ENCODE assay signal across 14 cellular contexts in the genomic region with DNA sequence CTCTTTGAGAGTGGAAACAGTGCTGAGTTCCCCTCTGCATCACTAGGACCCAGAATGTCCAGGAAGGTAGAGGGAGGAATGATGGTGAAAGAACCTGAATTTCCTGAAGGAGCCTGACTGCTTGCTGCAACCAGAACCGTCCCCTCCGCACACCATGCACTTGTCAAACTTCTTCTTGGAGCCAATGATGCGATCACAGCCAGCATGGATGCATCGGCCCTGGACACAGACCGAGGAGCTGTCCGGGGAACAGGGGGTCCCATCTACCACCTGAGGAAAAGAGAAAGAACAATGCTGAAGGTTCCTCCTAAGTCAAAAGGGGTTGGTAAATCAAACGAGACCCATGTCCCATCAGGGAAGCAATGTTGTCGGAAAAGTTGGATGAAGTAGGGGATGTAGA. TPM values are rescaled to one million over a fixed set of nuclear protein-coding genes. Genes with fewer than 3 reads are reported as not detected.
DNase-seq lines count a peak whose midpoint lies in the region; ATAC-seq and TF ChIP-seq lines count a peak whose summit lies in the region.
"Had no signal": no experiment of that assay in that cellular context is flagged by ENCODE, and none has a peak within 500 bp of the region (broad histone marks: within the 10 kb centered on the region; RNA-seq: fewer than 3 reads in every experiment).

No MANE protein-coding gene starts in this region.

- H3K4me1 Mint-ChIP-seq in activated CD8-positive, alpha-beta T cell treated with anti-CD3 and anti-CD28 coated beads, Interleukin-2, amount 10 ng/mL, durations not matched to agents 7 days and 5 days (ENCODE audit: low read depth) = peaks cover 58% of the 10 kb centered on the region
- peaks cover 31% of the 10 kb centered on the region for H3K4me1 Mint-ChIP-seq in activated CD8-positive, alpha-beta T cell treated with anti-CD3 and anti-CD28 coated beads for 36 hours (ENCODE audit: low read depth)
- peaks cover 58% of the 10 kb centered on the region for H3K4me1 Mint-ChIP-seq in stimulated activated memory B cell treated with anti-CD40 and anti-IgM and Interleukin-4, amounts not matched to agents 10 μg/mL and 1 μg/mL and 100 μg/mL, for 72 hours

- CTCF ChIA-PET in activated CD8-positive, alpha-beta T cell treated with anti-CD3 and anti-CD28 coated beads, Interleukin-2, amount 10 ng/mL, durations not matched to agents 7 days and 5 days (lab: Charles Lee) = interaction anchor here (0.7 to 5.2 kb wide), 25 partner anchors 11 to 216 kb away, joined by 3 to 72 read pairs (median 7); a partner anchor contains a TSS
- CTCF ChIA-PET in activated CD8-positive, alpha-beta T cell treated with anti-CD3 and anti-CD28 coated beads for 36 hours (lab: Charles Lee) = interaction anchor here (0.6 to 5.2 kb wide), 23 partner anchors 10 to 196 kb away, joined by 3 to 76 read pairs (median 5); a partner anchor contains a TSS

- TF ChIP-seq CTCF in activated CD8-positive, alpha-beta T cell treated with anti-CD3 and anti-CD28 coated beads for 36 hours (IDR thresholded peaks at IDR 0.05) = no peak
- TF ChIP-seq CTCF in foreskin keratinocyte (conservative IDR thresholded peaks at IDR 0.05) = no peak

- no peaks in the 10 kb centered on the region for H3K36me3 Mint-ChIP-seq in activated CD8-positive, alpha-beta T cell treated with anti-CD3 and anti-CD28 coated beads, Interleukin-2, amount 10 ng/mL, durations not matched to agents 7 days and 5 days (ENCODE audit: low read depth)
- H3K36me3 Mint-ChIP-seq in activated CD8-positive, alpha-beta T cell treated with anti-CD3 and anti-CD28 coated beads for 36 hours (ENCODE audit: low read depth) = no peaks in the 10 kb centered on the region
- no peaks in the 10 kb centered on the region for H3K36me3 Mint-ChIP-seq in stimulated activated memory B cell treated with anti-CD40 and anti-IgM and Interleukin-4, amounts not matched to agents 10 μg/mL and 1 μg/mL and 100 μg/mL, for 72 hours
- H3K36me3 Mint-ChIP-seq: memory B cell, type B pancreatic cell had no signal

- H3K27ac ChIP-seq in cingulate gyrus (ENCODE audit: low read depth, low read length) (peak overlapping the region; percentile 32), foreskin keratinocyte (no peak overlapping the region)

- H3K4me3 Mint-ChIP-seq in activated CD8-positive, alpha-beta T cell treated with anti-CD3 and anti-CD28 coated beads, Interleukin-2, amount 10 ng/mL, durations not matched to agents 7 days and 5 days = no peak overlapping the region
- no peak overlapping the region for H3K4me3 Mint-ChIP-seq in activated CD8-positive, alpha-beta T cell treated with anti-CD3 and anti-CD28 coated beads for 36 hours
- no peak overlapping the region for H3K4me3 Mint-ChIP-seq in stimulated activated memory B cell treated with anti-CD40 and anti-IgM and Interleukin-4, amounts not matched to agents 10 μg/mL and 1 μg/mL and 100 μg/mL, for 72 hours
- H3K4me3 Mint-ChIP-seq: activated T-cell treated with anti-CD3 and anti-CD28 coated beads, Interleukin-2, amount 50 U/mL, for 4 hours; memory B cell; type B pancreatic cell had no signal

- H3K4me1 ChIP-seq in foreskin keratinocyte = no peaks in the 10 kb centered on the region

- intact Hi-C loops in activated CD8-positive, alpha-beta T cell treated with anti-CD3 and anti-CD28 coated beads for 36 hours (cut with micrococcal nuclease) = loop anchor here (10.0 kb wide), 1 partner anchor 113 kb away; a partner anchor contains a TSS

- POLR2A ChIA-PET in activated CD8-positive, alpha-beta T cell treated with anti-CD3 and anti-CD28 coated beads, Interleukin-2, amount 10 ng/mL, durations not matched to agents 7 days and 5 days (lab: Charles Lee) = interaction anchor here (0.6 to 4.2 kb wide), 6 partner anchors 10 to 931 kb away, joined by 3 to 38 read pairs (median 9); a partner anchor contains a TSS
- POLR2A ChIA-PET in activated CD8-positive, alpha-beta T cell treated with anti-CD3 and anti-CD28 coated beads for 36 hours (lab: Charles Lee) = interaction anchor here (0.6 to 4.0 kb wide), 8 partner anchors 9 to 46 kb away, joined by 3 to 29 read pairs (median 5); a partner anchor contains a TSS

- ATAC-seq in activated CD8-positive, alpha-beta T cell treated with anti-CD3 and anti-CD28 coated beads, Interleukin-2, amount 10 ng/mL, durations not matched to agents 7 days and 5 days = no peak
- ATAC-seq in activated CD8-positive, alpha-beta T cell treated with anti-CD3 and anti-CD28 coated beads for 36 hours = no peak
- no peak for ATAC-seq in stimulated activated memory B cell treated with anti-CD40 and anti-IgM and Interleukin-4, amounts not matched to agents 10 μg/mL and 1 μg/mL and 100 μg/mL, for 72 hours
- ATAC-seq in foreskin keratinocyte = no peak
- no peak for ATAC-seq in GM21529 (IDR thresholded peaks at IDR 0.05; ENCODE audit: unreplicated experiment)

- H3K9me3 Mint-ChIP-seq in activated CD8-positive, alpha-beta T cell treated with anti-CD3 and anti-CD28 coated beads, Interleukin-2, amount 10 ng/mL, durations not matched to agents 7 days and 5 days (ENCODE audit: insufficient read depth) = no peaks in the 10 kb centered on the region
- no peaks in the 10 kb centered on the region for H3K9me3 Mint-ChIP-seq in activated CD8-positive, alpha-beta T cell treated with anti-CD3 and anti-CD28 coated beads for 36 hours
- H3K9me3 Mint-ChIP-seq in stimulated activated memory B cell treated with anti-CD40 and anti-IgM and Interleukin-4, amounts not matched to agents 10 μg/mL and 1 μg/mL and 100 μg/mL, for 72 hours = no peaks in the 10 kb centered on the region
- H3K9me3 Mint-ChIP-seq: activated T-cell treated with anti-CD3 and anti-CD28 coated beads, Interleukin-2, amount 50 U/mL, for 4 hours; memory B cell; type B pancreatic cell had no signal

- H3K27ac Mint-ChIP-seq in activated CD8-positive, alpha-beta T cell treated with anti-CD3 and anti-CD28 coated beads, Interleukin-2, amount 10 ng/mL, durations not matched to agents 7 days and 5 days = peak overlapping the region; percentile 40
- no peak overlapping the region for H3K27ac Mint-ChIP-seq in activated CD8-positive, alpha-beta T cell treated with anti-CD3 and anti-CD28 coated beads for 36 hours
- H3K27ac Mint-ChIP-seq in stimulated activated memory B cell treated with anti-CD40 and anti-IgM and Interleukin-4, amounts not matched to agents 10 μg/mL and 1 μg/mL and 100 μg/mL, for 72 hours = peak overlapping the region; percentile 26

- no peaks in the 10 kb centered on the region for H3K27me3 ChIP-seq in foreskin keratinocyte
- H3K27me3 ChIP-seq: heart left ventricle, stomach had no signal

- DNase-seq in activated CD8-positive, alpha-beta T cell treated with anti-CD3 and anti-CD28 coated beads, Interleukin-2, amount 10 ng/mL, durations not matched to agents 7 days and 5 days = no peak
- no peak for DNase-seq in activated CD8-positive, alpha-beta T cell treated with anti-CD3 and anti-CD28 coated beads for 36 hours
- no peak for DNase-seq in foreskin keratinocyte

- no peaks in the 10 kb centered on the region for H3K27me3 Mint-ChIP-seq in activated CD8-positive, alpha-beta T cell treated with anti-CD3 and anti-CD28 coated beads, Interleukin-2, amount 10 ng/mL, durations not matched to agents 7 days and 5 days (ENCODE audit: low read depth)
- no peaks in the 10 kb centered on the region for H3K27me3 Mint-ChIP-seq in activated CD8-positive, alpha-beta T cell treated with anti-CD3 and anti-CD28 coated beads for 36 hours
- H3K27me3 Mint-ChIP-seq in stimulated activated memory B cell treated with anti-CD40 and anti-IgM and Interleukin-4, amounts not matched to agents 10 μg/mL and 1 μg/mL and 100 μg/mL, for 72 hours = no peaks in the 10 kb centered on the region
- H3K27me3 Mint-ChIP-seq: memory B cell, type B pancreatic cell had no signal

RNA-seq across cellular contexts. Expression of a gene that starts 6.9 kb away (rescaled TPM):
- total RNA-seq in activated CD8-positive, alpha-beta T cell treated with anti-CD3 and anti-CD28 coated beads, Interleukin-2, amount 10 ng/mL, durations not matched to agents 7 days and 5 days = 1 to 10 TPM in 1 of 2 experiments, under 1 TPM in 1; 0.82 to 2.1 TPM
- 1 to 10 TPM; 1.1 to 1.8 TPM for total RNA-seq in activated CD8-positive, alpha-beta T cell treated with anti-CD3 and anti-CD28 coated beads for 36 hours
- 1.3 and 2.6 TPM in 2 replicates for total RNA-seq in foreskin keratinocyte
- 0.27 and 0.34 TPM in 2 replicates for polyA plus RNA-seq in foreskin keratinocyte

RNA-seq across cellular contexts. Expression of a gene that starts 10.2 kb away (rescaled TPM):
- 10 to 100 TPM; 73.6 to 76.8 TPM for total RNA-seq in activated CD8-positive, alpha-beta T cell treated with anti-CD3 and anti-CD28 coated beads, Interleukin-2, amount 10 ng/mL, durations not matched to agents 7 days and 5 days
- total RNA-seq in activated CD8-positive, alpha-beta T cell treated with anti-CD3 and anti-CD28 coated beads for 36 hours = 10 to 100 TPM; 85.9 to 97.1 TPM
- total RNA-seq in foreskin keratinocyte = 90.5 and 96.5 TPM in 2 replicates
- polyA plus RNA-seq in foreskin keratinocyte = 91.8 and 96.5 TPM in 2 replicates

RNA-seq across cellular contexts. Expression of a gene that starts 14.7 kb away (rescaled TPM):
- 10 to 100 TPM; 34.2 to 37.0 TPM for total RNA-seq in activated CD8-positive, alpha-beta T cell treated with anti-CD3 and anti-CD28 coated beads, Interleukin-2, amount 10 ng/mL, durations not matched to agents 7 days and 5 days
- 10 to 100 TPM; 39.9 to 40.8 TPM for total RNA-seq in activated CD8-positive, alpha-beta T cell treated with anti-CD3 and anti-CD28 coated beads for 36 hours
- total RNA-seq in foreskin keratinocyte = 27.3 and 28.8 TPM in 2 replicates
- polyA plus RNA-seq in foreskin keratinocyte = 26.3 and 30.4 TPM in 2 replicates

RNA-seq across cellular contexts. Expression of a gene that starts 23.1 kb away (rescaled TPM):
- 10 to 100 TPM; 12.0 to 14.0 TPM for total RNA-seq in activated CD8-positive, alpha-beta T cell treated with anti-CD3 and anti-CD28 coated beads, Interleukin-2, amount 10 ng/mL, durations not matched to agents 7 days and 5 days
- total RNA-seq in activated CD8-positive, alpha-beta T cell treated with anti-CD3 and anti-CD28 coated beads for 36 hours = under 1 TPM; 0.60 to 0.81 TPM
- total RNA-seq in foreskin keratinocyte = 0.27 and 0.35 TPM in 2 replicates
- 0.27 and 0.43 TPM in 2 replicates for polyA plus RNA-seq in foreskin keratinocyte
- total RNA-seq: dermis blood vessel endothelial cell, myocyte, osteocyte had no signal

RNA-seq across cellular contexts. Expression of a gene that starts 25.7 kb away (rescaled TPM):
- total RNA-seq in activated CD8-positive, alpha-beta T cell treated with anti-CD3 and anti-CD28 coated beads, Interleukin-2, amount 10 ng/mL, durations not matched to agents 7 days and 5 days = 10 to 100 TPM; 37.7 to 38.5 TPM
- 10 to 100 TPM; 24.4 to 24.9 TPM for total RNA-seq in activated CD8-positive, alpha-beta T cell treated with anti-CD3 and anti-CD28 coated beads for 36 hours
- 16.1 and 17.1 TPM in 2 replicates for total RNA-seq in foreskin keratinocyte
- polyA plus RNA-seq in foreskin keratinocyte = 15.6 and 16.1 TPM in 2 replicates
